Comparison of ENCODE assay signal across 1 cellular context in the genomic region with DNA sequence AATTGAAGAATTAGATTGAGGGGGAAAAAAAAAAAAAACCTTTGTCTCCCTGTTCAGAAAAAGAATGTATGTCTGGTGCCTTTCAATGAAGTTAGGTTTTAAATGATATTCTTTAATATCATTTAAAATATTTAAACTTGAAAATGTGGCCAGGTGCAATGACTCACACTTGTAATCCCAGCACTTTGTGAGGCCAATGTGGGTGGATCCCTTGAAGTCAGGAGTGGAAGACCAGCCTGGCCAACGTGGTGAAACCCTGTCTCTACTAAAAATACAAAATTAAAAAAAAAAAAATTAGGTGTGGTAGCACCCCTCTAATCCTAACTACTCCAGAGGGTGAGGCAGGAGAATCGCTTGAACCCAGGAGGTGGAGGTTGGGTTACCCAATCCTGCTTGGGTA.
TF ChIP-seq lines count a peak whose summit lies in the region.

No MANE protein-coding gene starts in this region.

TF ChIP-seq in SK-N-SH, 30 proteins besides CTCF, POLR2A, EP300 and RAD21 (continued from another document):
- TF ChIP-seq POLR2AphosphoS5 (IDR thresholded peaks at IDR 0.05; ENCODE audit: low read depth, low read length) (no peak), RXRA (IDR thresholded peaks at IDR 0.05; ENCODE audit: borderline replicate concordance, low read depth) (no peak), MXI1 (IDR thresholded peaks at IDR 0.05; ENCODE audit: low read depth, low read length) (no peak), EZH2phosphoT487 (IDR thresholded peaks at IDR 0.05; ENCODE audit: borderline replicate concordance, low read depth) (no peak), CHD2 (IDR thresholded peaks at IDR 0.05; ENCODE audit: low read length, partially characterized antibody) (no peak), TCF12 (IDR thresholded peaks at IDR 0.05) (no peak), FOSL2 (IDR thresholded peaks at IDR 0.05; ENCODE audit: borderline replicate concordance, low read depth) (no peak)
TF ChIP-seq in SK-N-SH: peak in this region for 0.
